8 cellular contexts compared by ENCODE assay signal in the genomic region with DNA sequence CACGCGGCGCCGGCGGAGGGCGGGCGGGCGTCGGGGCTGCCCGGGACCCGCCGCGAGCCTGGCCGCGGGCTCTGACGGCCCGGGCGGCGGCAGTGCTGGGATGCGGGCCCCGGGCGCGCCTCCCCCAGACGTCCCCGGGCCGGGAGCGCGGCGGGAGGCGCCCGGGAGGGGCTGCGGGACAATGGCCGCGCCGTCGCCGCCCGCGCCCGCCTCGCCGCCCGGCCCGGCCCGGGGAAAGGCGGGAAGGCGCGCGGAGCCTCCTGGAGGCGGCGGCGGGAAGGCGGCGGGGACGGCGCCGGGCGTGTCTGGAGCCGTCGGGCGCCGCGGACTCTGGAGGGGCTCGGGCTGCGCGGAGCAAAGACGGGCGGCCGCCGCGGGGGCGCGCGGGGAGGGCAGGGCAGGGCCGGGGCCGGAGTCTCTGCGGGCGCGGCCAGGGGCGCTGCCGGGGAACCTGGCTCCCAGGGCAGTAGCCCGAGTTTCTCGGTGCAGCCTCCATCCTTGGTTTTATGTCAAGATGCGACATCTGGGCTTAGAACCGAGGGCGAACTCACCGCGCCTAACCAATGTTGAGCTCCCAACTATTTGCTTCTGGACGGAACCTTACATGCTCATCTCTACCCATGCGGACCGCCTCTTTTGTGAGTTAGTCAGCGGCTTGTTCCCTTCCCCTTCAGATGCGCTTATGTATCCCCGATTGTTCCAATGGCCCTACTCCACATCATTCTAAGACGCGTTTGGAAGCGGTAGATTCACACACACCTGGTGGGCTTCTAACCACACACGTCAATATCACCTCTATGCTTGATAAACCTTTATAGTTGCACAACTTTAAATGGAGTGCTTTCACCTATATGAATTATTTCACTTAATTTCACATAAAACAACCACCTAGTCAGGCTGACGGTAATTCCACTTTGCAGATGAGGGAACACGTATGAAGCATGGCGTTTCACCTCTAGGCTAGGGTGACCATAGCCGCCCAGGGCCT. TPM values are rescaled to one million over a fixed set of nuclear protein-coding genes. Genes with fewer than 3 reads are reported as not detected.
DNase-seq lines count a peak whose midpoint lies in the region; ATAC-seq and TF ChIP-seq lines count a peak whose summit lies in the region.

No MANE protein-coding gene starts in this region.

- peaks cover 8% of the 10 kb centered on the region for H3K4me1 Mint-ChIP-seq in activated naive CD8-positive, alpha-beta T cell treated with anti-CD3 and anti-CD28 coated beads, Interleukin-2, amount 10 ng/mL, durations not matched to agents 7 days and 5 days

- no peaks in the 10 kb centered on the region for H3K9me3 ChIP-seq in osteoblast (ENCODE audit: low read depth, low read length)

- no peaks in the 10 kb centered on the region for H3K9me3 Mint-ChIP-seq in activated naive CD8-positive, alpha-beta T cell treated with anti-CD3 and anti-CD28 coated beads, Interleukin-2, amount 10 ng/mL, durations not matched to agents 7 days and 5 days

- peaks cover 1% of the 10 kb centered on the region for H3K36me3 Mint-ChIP-seq in activated naive CD8-positive, alpha-beta T cell treated with anti-CD3 and anti-CD28 coated beads, Interleukin-2, amount 10 ng/mL, durations not matched to agents 7 days and 5 days

- peak; percentile 58 for ATAC-seq in activated naive CD8-positive, alpha-beta T cell treated with anti-CD3 and anti-CD28 coated beads, Interleukin-2, amount 10 ng/mL, durations not matched to agents 7 days and 5 days (ENCODE audit: low read depth)
- ATAC-seq in Right ventricle myocardium superior (ENCODE audit: poor library complexity), result peak; percentile 70
- ATAC-seq in HG03565 (IDR thresholded peaks at IDR 0.05; ENCODE audit: unreplicated experiment), result no peak

- peaks cover 17% of the 10 kb centered on the region for H3K79me2 ChIP-seq in osteoblast (ENCODE audit: insufficient read depth, low read length)

- intact Hi-C loops in Right ventricle myocardium superior (cut with DNase I), result no loop called here

- DNase-seq in AG04449 (ENCODE audit: low read depth, low spot score) (no peak), GM12864 (ENCODE audit: low read depth) (no peak), NCI-H2227 treated with DMSO at 0.1 percent for 48 hours (lab: John Stamatoyannopoulos, UW) (peak; percentile 58), Right ventricle myocardium superior (peak; percentile 46), osteoblast (ENCODE audit: insufficient read length, low spot score, missing footprints) (peak; percentile 95), SKM-1 (lab: John Stamatoyannopoulos, UW; ENCODE audit: unreplicated experiment) (no peak)
- no peak for DNase-seq in activated naive CD8-positive, alpha-beta T cell treated with anti-CD3 and anti-CD28 coated beads, Interleukin-2, amount 10 ng/mL, durations not matched to agents 7 days and 5 days

- H3K4me1 ChIP-seq in osteoblast (ENCODE audit: insufficient read depth, low read length), result peaks cover 7% of the 10 kb centered on the region

- peak overlapping the region; percentile 86 for H2AFZ ChIP-seq in osteoblast (ENCODE audit: low read length)

- H3K27ac ChIP-seq in osteoblast (ENCODE audit: low read depth, low read length), result no peak overlapping the region

- no peaks in the 10 kb centered on the region for H3K36me3 ChIP-seq in osteoblast (ENCODE audit: insufficient read depth, low read length)

- TF ChIP-seq CTCF in AG04449 (IDR thresholded peaks at IDR 0.05; ENCODE audit: insufficient read depth, low read length, missing control alignments), result no peak
- TF ChIP-seq CTCF in GM12864 (IDR thresholded peaks at IDR 0.05; ENCODE audit: low read depth, low read length, missing control alignments), result no peak
- TF ChIP-seq CTCF in osteoblast (IDR thresholded peaks at IDR 0.05; ENCODE audit: extremely low read depth, low read depth, low read length), result no peak

- POLR2A ChIA-PET in AG04449 (lab: Yijun Ruan, JAX), result interaction anchor here (0.8 to 1.5 kb wide), 3 partner anchors 20 to 111 kb away, joined by 3 to 4 read pairs (median 3); partner anchors contain the start of gene RBBP4
- POLR2A ChIA-PET in activated naive CD8-positive, alpha-beta T cell treated with anti-CD3 and anti-CD28 coated beads, Interleukin-2, amount 10 ng/mL, durations not matched to agents 7 days and 5 days (lab: Charles Lee), result interaction anchor here (0.5 kb wide), 1 partner anchor 301 kb away, joined by 4 read pairs; no protein-coding TSS in a partner anchor

- CTCF ChIA-PET in AG04449 (lab: Yijun Ruan, JAX), result interaction anchor here (1.0 to 4.1 kb wide), 5 partner anchors 15 to 140 kb away, joined by 3 to 28 read pairs (median 3); no protein-coding TSS in a partner anchor

- H3K4me2 ChIP-seq in osteoblast (ENCODE audit: insufficient read depth, low read length), result peak overlapping the region; percentile 97

- peaks cover 73% of the 10 kb centered on the region for H3K27me3 Mint-ChIP-seq in activated naive CD8-positive, alpha-beta T cell treated with anti-CD3 and anti-CD28 coated beads, Interleukin-2, amount 10 ng/mL, durations not matched to agents 7 days and 5 days

- H3K4me3 Mint-ChIP-seq in activated naive CD8-positive, alpha-beta T cell treated with anti-CD3 and anti-CD28 coated beads, Interleukin-2, amount 10 ng/mL, durations not matched to agents 7 days and 5 days, result peak overlapping the region; percentile 78

- peaks cover 2% of the 10 kb centered on the region for H3K27me3 ChIP-seq in osteoblast (ENCODE audit: insufficient read depth, low read length)

- H3K4me3 ChIP-seq in AG04449 (ENCODE audit: low read depth, low read length) (peak overlapping the region; percentile 65), GM12864 (ENCODE audit: low read depth, low read length) (peak overlapping the region; percentile 67), osteoblast (ENCODE audit: insufficient read depth, low read length) (peak overlapping the region; percentile 79)

- H3K27ac Mint-ChIP-seq in activated naive CD8-positive, alpha-beta T cell treated with anti-CD3 and anti-CD28 coated beads, Interleukin-2, amount 10 ng/mL, durations not matched to agents 7 days and 5 days, result no peak overlapping the region

- H4K20me1 ChIP-seq in osteoblast (ENCODE audit: insufficient read depth, low read length), result peaks cover 2% of the 10 kb centered on the region

RNA-seq across cellular contexts. Expression of gene ZBTB8A, which starts 0.7 kb away (rescaled TPM):
- total RNA-seq in activated naive CD8-positive, alpha-beta T cell treated with anti-CD3 and anti-CD28 coated beads, Interleukin-2, amount 10 ng/mL, durations not matched to agents 7 days and 5 days, result under 1 TPM in 1 of 2 experiments, not detected in 1; 0.06 TPM
- total RNA-seq in Right ventricle myocardium superior, result 2.9 TPM
- total RNA-seq in osteoblast, result 9.8 and 10.6 TPM in 2 replicates

Comparison
In these comparisons a context has a peak if more than half of its experiments do, and no peak if none do; other contexts are left out.
1. DNase-seq: peak in NCI-H2227 treated with DMSO at 0.1 percent for 48 hours (single experiment), Right ventricle myocardium superior (single experiment) and osteoblast (single experiment); none in AG04449 (single experiment), GM12864 (single experiment), activated naive CD8-positive, alpha-beta T cell treated with anti-CD3 and anti-CD28 coated beads, Interleukin-2, amount 10 ng/mL, durations not matched to agents 7 days and 5 days (single experiment) and SKM-1 (single experiment).
2. Peak in every context shown above with its lines, with median percentiles within 50 percentile points of each other: H3K4me3 ChIP-seq.